In genomic region chr12:18749381-18749957, GRCh38 we compare ENCODE assay signal across 20 cellular contexts. TPM values are rescaled to one million over a fixed set of nuclear protein-coding genes. Genes with fewer than 3 reads are reported as not detected.
A peak's percentile ranks its signal among the peaks of the same experiment; 100 is the strongest.
DNase-seq lines count a peak whose midpoint lies in the region; ATAC-seq, FAIRE-seq and TF ChIP-seq lines count a peak whose summit lies in the region.
"Had no signal": no experiment of that assay in that cellular context is flagged by ENCODE, and none has a peak within 500 bp of the region (broad histone marks: within the 10 kb centered on the region; RNA-seq: fewer than 3 reads in every experiment).

No MANE protein-coding gene starts in this region.

- ATAC-seq in left cardiac atrium (no peak), HG03135 (IDR thresholded peaks at IDR 0.05; ENCODE audit: unreplicated experiment) (no peak)

- H3K23ac ChIP-seq in H1 (ENCODE audit: insufficient read length): no peak overlapping the region
- no peak overlapping the region for H3K23ac ChIP-seq in mesendoderm (ENCODE audit: low read length)

- H2BK15ac ChIP-seq in H1 (ENCODE audit: low read length) (no peak overlapping the region), mesendoderm (replicated peaks; ENCODE audit: low read depth) (no peak overlapping the region)

- H2AK5ac ChIP-seq in H1 (ENCODE audit: low read depth, low read length) (no peak overlapping the region), mesendoderm (ENCODE audit: low read length) (peak overlapping the region; percentile 86)

- H3K36me3 ChIP-seq in left ventricle myocardium inferior (no peaks in the 10 kb centered on the region), H1 (ENCODE audit: control insufficient read depth in 2 of 4, insufficient read depth in 4 of 4, low read length in 3 of 4) (no peaks in the 10 kb centered on the region), mesendoderm (ENCODE audit: control insufficient read depth, insufficient read depth, low read length) (no peaks in the 10 kb centered on the region)

- peak overlapping the region; percentile 15 for H4K91ac ChIP-seq in H1 (replicated peaks; ENCODE audit: insufficient read length, low read length)

- no peaks in the 10 kb centered on the region for H3K27me3 ChIP-seq in left ventricle myocardium inferior (ENCODE audit: low read depth)
- no peaks in the 10 kb centered on the region for H3K27me3 ChIP-seq in H1 (replicated peaks in 1 of 4; ENCODE audit: control insufficient read depth in 3 of 4, extremely low read depth in 1 of 4, insufficient read depth in 3 of 4, low read length in 3 of 4)
- H3K27me3 ChIP-seq in mesendoderm (ENCODE audit: insufficient read depth, low read length, poor library complexity): no peaks in the 10 kb centered on the region

- no peaks in the 10 kb centered on the region for H3K36me3 Mint-ChIP-seq in HFFc6 (ENCODE audit: low read depth)
- H3K36me3 Mint-ChIP-seq in activated CD4-positive, alpha-beta memory T cell treated with anti-CD3 and anti-CD28 coated beads for 36 hours: no peaks in the 10 kb centered on the region

- H3K23me2 ChIP-seq in H1 (ENCODE audit: low read depth, low read length): no peaks in the 10 kb centered on the region

- FAIRE-seq in H1 (lab: Jason Lieb, UNC): no peak

- H3K4me1 ChIP-seq in left ventricle myocardium inferior: peaks cover 68% of the 10 kb centered on the region
- H3K4me1 ChIP-seq in H1 (replicated peaks in 1 of 4; ENCODE audit: control insufficient read depth in 3 of 4, insufficient read depth in 4 of 4, low read length in 3 of 4): peaks cover 8 to 22% (median 12%) of the 10 kb centered on the region in 4 experiments
- peaks cover 31% of the 10 kb centered on the region for H3K4me1 ChIP-seq in mesendoderm (ENCODE audit: control insufficient read depth, low read depth, low read length)

- peak overlapping the region; percentile 87 for H3K27ac Mint-ChIP-seq in HFFc6
- no peak overlapping the region for H3K27ac Mint-ChIP-seq in activated CD4-positive, alpha-beta memory T cell treated with anti-CD3 and anti-CD28 coated beads for 36 hours
- H3K27ac Mint-ChIP-seq: CD4-positive, alpha-beta T cell had no signal

- H2BK120ac ChIP-seq in H1 (replicated peaks; ENCODE audit: low read depth, low read length) (no peak overlapping the region), mesendoderm (ENCODE audit: low read depth, low read length) (peak overlapping the region; percentile 49)

- intact Hi-C loops in left ventricle myocardium inferior (cut with micrococcal nuclease): no loop called here
- intact Hi-C loops in left cardiac atrium (cut with DNase I): loop anchor here in 1 of 2 donors (5.0 kb wide), 1 partner anchor 47 kb away; no protein-coding TSS in a partner anchor
- intact Hi-C loops in activated CD4-positive, alpha-beta memory T cell treated with anti-CD3 and anti-CD28 coated beads for 36 hours (cut with micrococcal nuclease): no loop called here

- peaks cover 1% of the 10 kb centered on the region; the same call in 1 of the 2 replicates for H3K27me3 Mint-ChIP-seq in HFFc6 (ENCODE audit: insufficient read depth)
- no peaks in the 10 kb centered on the region for H3K27me3 Mint-ChIP-seq in activated CD4-positive, alpha-beta memory T cell treated with anti-CD3 and anti-CD28 coated beads for 36 hours
- H3K27me3 Mint-ChIP-seq: CD4-positive, alpha-beta T cell had no signal

- CTCF ChIA-PET in H1 (lab: Charles Lee; ENCODE audit: partially characterized antibody): interaction anchor here (0.7 kb wide), 1 partner anchor 895 kb away, joined by 3 read pairs; no protein-coding TSS in a partner anchor
- CTCF ChIA-PET in activated CD4-positive, alpha-beta memory T cell treated with anti-CD3 and anti-CD28 coated beads for 36 hours (lab: Charles Lee): no interaction called here

- peaks cover 78% of the 10 kb centered on the region for H3K4me1 Mint-ChIP-seq in HFFc6 (ENCODE audit: low read depth)
- H3K4me1 Mint-ChIP-seq in activated CD4-positive, alpha-beta memory T cell treated with anti-CD3 and anti-CD28 coated beads for 36 hours (ENCODE audit: low read depth): no peaks in the 10 kb centered on the region

- TF ChIP-seq CTCF in left ventricle myocardium inferior (IDR thresholded peaks at IDR 0.05; ENCODE audit: borderline replicate concordance): no peak
- TF ChIP-seq CTCF in HFFc6 (IDR thresholded peaks at IDR 0.05): no peak
- no peak for TF ChIP-seq CTCF in H1 (IDR thresholded peaks at IDR 0.05; ENCODE audit: control extremely low read depth in 1 of 3, insufficient read depth in 1 of 3, low read depth in 1 of 3, low read length in 3 of 3)

- TF ChIP-seq RAD21 in H1 (IDR thresholded peaks at IDR 0.05 in 1 of 2, conservative IDR thresholded peaks at IDR 0.05 in 1 of 2; ENCODE audit: low read depth in 2 of 2, low read length in 2 of 2): no peak

- H3K79me2 ChIP-seq in H1 (ENCODE audit: control insufficient read depth in 1 of 2, insufficient read depth in 2 of 2, low read length in 2 of 2) (no peaks in the 10 kb centered on the region), mesendoderm (ENCODE audit: control insufficient read depth, insufficient read depth, low read length) (no peaks in the 10 kb centered on the region)

- H3K27ac ChIP-seq in left ventricle myocardium inferior (replicated peaks) (peak overlapping the region; percentile 89), H1 (ENCODE audit: low read depth, low read length) (no peak overlapping the region), mesendoderm (ENCODE audit: low read depth, low read length) (no peak overlapping the region)
- H3K27ac ChIP-seq: PC-9, SK-N-MC had no signal

- no peak for TF ChIP-seq POLR2A in H1 (IDR thresholded peaks at IDR 0.05; ENCODE audit: control extremely low read depth in 1 of 2, low read depth in 2 of 2, low read length in 2 of 2)

- H2BK5ac ChIP-seq in H1 (ENCODE audit: low read depth, low read length): no peak overlapping the region
- H2BK5ac ChIP-seq in mesendoderm (ENCODE audit: low read length): peak overlapping the region; percentile 61

- DNase-seq in left ventricle myocardium inferior (no peak), left cardiac atrium (no peak), HFFc6 (no peak), H1 (ENCODE audit: low read depth in 1 of 2, low spot score in 2 of 2) (no peak), mesendoderm (no peak), NOMO-1 (lab: John Stamatoyannopoulos, UW; ENCODE audit: unreplicated experiment in 2 of 2) (no peak)
- DNase-seq in activated CD4-positive, alpha-beta memory T cell treated with anti-CD3 and anti-CD28 coated beads for 36 hours: no peak
- DNase-seq: 8988T; CD4-positive, alpha-beta T cell; DMS79; GDM1; GOT3; Kasumi-1; NCI-H1436; NCI-H2081; NCI-H526; NK-92 treated with Interleukin-12 subunit alpha and Interleukin-12 subunit beta, amount 100 ng/mL, for 24 hours had no signal

- H3K4me3 Mint-ChIP-seq in HFFc6: no peak overlapping the region
- no peak overlapping the region for H3K4me3 Mint-ChIP-seq in activated CD4-positive, alpha-beta memory T cell treated with anti-CD3 and anti-CD28 coated beads for 36 hours
- H3K4me3 Mint-ChIP-seq: CD4-positive, alpha-beta T cell had no signal

- no peak overlapping the region for H2AFZ ChIP-seq in H1 (ENCODE audit: low read length)

- H3K56ac ChIP-seq in H1 (replicated peaks; ENCODE audit: insufficient read length, low read depth, low read length) (no peak overlapping the region), mesendoderm (ENCODE audit: low read length) (peak overlapping the region; percentile 54)

- no peaks in the 10 kb centered on the region for H3K79me1 ChIP-seq in H1 (ENCODE audit: low read depth, low read length)
- no peaks in the 10 kb centered on the region for H3K79me1 ChIP-seq in mesendoderm (ENCODE audit: low read length)

- POLR2A ChIA-PET in H1 (lab: Charles Lee; ENCODE audit: partially characterized antibody): no interaction called here
- POLR2A ChIA-PET in activated CD4-positive, alpha-beta memory T cell treated with anti-CD3 and anti-CD28 coated beads for 36 hours (lab: Charles Lee): no interaction called here

- H3K4me2 ChIP-seq in H1 (ENCODE audit: insufficient read depth in 1 of 2, low read depth in 2 of 2, low read length in 2 of 2) (no peak overlapping the region), mesendoderm (ENCODE audit: low read length) (no peak overlapping the region)
- H3K4me2 ChIP-seq: PC-9 had no signal

- H3K4ac ChIP-seq in H1 (replicated peaks; ENCODE audit: insufficient read length, low read depth, low read length): no peak overlapping the region
- H3K4ac ChIP-seq in mesendoderm (ENCODE audit: low read depth, low read length): peak overlapping the region; percentile 2

- no peak overlapping the region for H4K5ac ChIP-seq in H1 (ENCODE audit: insufficient read length, low read depth, low read length)
- H4K5ac ChIP-seq in mesendoderm (ENCODE audit: low read length): no peak overlapping the region

- WGBS in H1 (ENCODE audit: extremely low coverage in 1 of 2, insufficient coverage in 1 of 2, insufficient read length in 1 of 2, insufficient replicate concordance in 2 of 2, low coverage in 1 of 2, low lambda C conversion rate in 2 of 2, missing lambda C conversion rate in 1 of 2), 2 experiments: 83% methylated on average over 4 of the region's 4 CpGs; no CpG with 5 or more reads in 1 of the 2 experiments
- WGBS in mesendoderm (ENCODE audit: extremely low coverage, insufficient coverage, low lambda C conversion rate): no CpG with 5 or more reads among the region's 4 CpGs

- no peaks in the 10 kb centered on the region for H4K20me1 ChIP-seq in H1 (replicated peaks in 1 of 2; ENCODE audit: control insufficient read depth in 1 of 2, insufficient read depth in 2 of 2, low read length in 2 of 2)

- no peak overlapping the region for H3K14ac ChIP-seq in H1 (ENCODE audit: insufficient read length)

- H2BK20ac ChIP-seq in H1 (ENCODE audit: low read length): 0 out of 2 replicates have a peak overlapping the region, but pooled peaks have one; percentile 49

- no peak overlapping the region for H3K4me3 ChIP-seq in left ventricle myocardium inferior
- H3K4me3 ChIP-seq in H1 (ENCODE audit: extremely low read depth in 1 of 4, insufficient read depth in 2 of 4, low read depth in 3 of 4, low read length in 4 of 4): no peak overlapping the region
- H3K4me3 ChIP-seq in mesendoderm (ENCODE audit: low read length): no peak overlapping the region
- H3K4me3 ChIP-seq: PC-9, SK-N-MC had no signal

- H3K9ac ChIP-seq in H1 (replicated peaks in 1 of 4; ENCODE audit: extremely low read depth in 1 of 4, low read depth in 3 of 4, low read length in 3 of 4): no peak overlapping the region
- H3K9ac ChIP-seq in mesendoderm (ENCODE audit: low read length): no peak overlapping the region

- H3K9me3 ChIP-seq in left ventricle myocardium inferior (replicated peaks): no peaks in the 10 kb centered on the region
- H3K9me3 ChIP-seq in H1 (ENCODE audit: insufficient read depth in 2 of 2, low read depth in 1 of 2, low read length in 1 of 2): no peaks in the 10 kb centered on the region

- no peak for TF ChIP-seq EP300 in H1 (IDR thresholded peaks at IDR 0.05; ENCODE audit: borderline replicate concordance in 1 of 2, low read depth in 2 of 2, low read length in 2 of 2)

- H3K18ac ChIP-seq in H1 (ENCODE audit: extremely low read depth, low read length): no peak overlapping the region
- peak overlapping the region; percentile 56 for H3K18ac ChIP-seq in mesendoderm (ENCODE audit: low read length)

- no peak overlapping the region for H2BK12ac ChIP-seq in H1 (ENCODE audit: low read depth, low read length)

- no peaks in the 10 kb centered on the region for H3K9me3 Mint-ChIP-seq in HFFc6
- H3K9me3 Mint-ChIP-seq in activated CD4-positive, alpha-beta memory T cell treated with anti-CD3 and anti-CD28 coated beads for 36 hours: no peaks in the 10 kb centered on the region
- H3K9me3 Mint-ChIP-seq: CD4-positive, alpha-beta T cell had no signal

- no peak overlapping the region for H4K8ac ChIP-seq in H1 (ENCODE audit: extremely low read depth, insufficient read depth, low read length)
- H4K8ac ChIP-seq in mesendoderm (ENCODE audit: low read depth, low read length): no peak overlapping the region

RNA-seq across cellular contexts. Expression of gene CAPZA3, which starts 11.6 kb away (rescaled TPM):
- total RNA-seq in left ventricle myocardium inferior (not detected), left cardiac atrium (not detected)
- total RNA-seq in HFFc6 (2021; fragmentation: NEBNext Ultra II Directional; extraction: Animal tissue kit (Norgen Biotek cat#: 25700)): not detected
- not detected in 2 replicates for total RNA-seq in H1 (2021; fragmentation: NEBNext Ultra II Directional; extraction: Animal tissue kit (Norgen Biotek cat#: 25700))
- polyA plus RNA-seq in H1 (2011; rRNA removed): not detected in 2 replicates
- polyA plus RNA-seq in H1 (2011; cell fraction: cytosol; rRNA removed): not detected
- not detected for polyA plus RNA-seq in H1 (2011; cell fraction: nucleus; rRNA removed)
- polyA plus RNA-seq in H1 (2012, experiment 1 of 2): not detected in 4 replicates
- not detected for polyA plus RNA-seq in H1 (2012, experiment 2 of 2)
- polyA plus RNA-seq in H1 (2013, experiment 1 of 2): not detected
- polyA plus RNA-seq in H1 (2013, experiment 2 of 2): not detected
- not detected in 2 replicates for polyA minus RNA-seq in H1 (2011; rRNA and poly(A)+ RNA removed)
- not detected for polyA minus RNA-seq in H1 (2011; cell fraction: cytosol; rRNA and poly(A)+ RNA removed)
- polyA minus RNA-seq in H1 (2011; cell fraction: nucleus; rRNA and poly(A)+ RNA removed): not detected
- not detected for polyA plus RNA-seq in mesendoderm (2013, experiment 1 of 2)
- polyA plus RNA-seq in mesendoderm (2013, experiment 2 of 2): not detected
- not detected for total RNA-seq in activated CD4-positive, alpha-beta memory T cell treated with anti-CD3 and anti-CD28 coated beads for 36 hours
- total RNA-seq: CD4-positive, alpha-beta T cell; PC-9 had no signal

RNA-seq across cellular contexts. Expression of gene PLCZ1, which starts 11.7 kb away (rescaled TPM):
- 0.49 TPM for total RNA-seq in left ventricle myocardium inferior
- total RNA-seq in left cardiac atrium: under 1 TPM in 1 of 2 donors, not detected in 1; 0.59 TPM
- total RNA-seq in HFFc6 (2021; fragmentation: NEBNext Ultra II Directional; extraction: Animal tissue kit (Norgen Biotek cat#: 25700)): not detected
- not detected in 2 replicates for total RNA-seq in H1 (2021; fragmentation: NEBNext Ultra II Directional; extraction: Animal tissue kit (Norgen Biotek cat#: 25700))
- polyA plus RNA-seq in H1 (2011; rRNA removed): not detected in 2 replicates
- polyA plus RNA-seq in H1 (2011; cell fraction: cytosol; rRNA removed): not detected
- not detected for polyA plus RNA-seq in H1 (2011; cell fraction: nucleus; rRNA removed)
- not detected in 4 replicates for polyA plus RNA-seq in H1 (2012, experiment 1 of 2)
- polyA plus RNA-seq in H1 (2012, experiment 2 of 2): not detected
- not detected for polyA plus RNA-seq in H1 (2013, experiment 1 of 2)
- not detected for polyA plus RNA-seq in H1 (2013, experiment 2 of 2)
- not detected in 2 replicates for polyA minus RNA-seq in H1 (2011; rRNA and poly(A)+ RNA removed)
- not detected for polyA minus RNA-seq in H1 (2011; cell fraction: cytosol; rRNA and poly(A)+ RNA removed)
- polyA minus RNA-seq in H1 (2011; cell fraction: nucleus; rRNA and poly(A)+ RNA removed): not detected
- not detected for polyA plus RNA-seq in mesendoderm (2013, experiment 1 of 2)
- not detected for polyA plus RNA-seq in mesendoderm (2013, experiment 2 of 2)
- total RNA-seq in activated CD4-positive, alpha-beta memory T cell treated with anti-CD3 and anti-CD28 coated beads for 36 hours: not detected
- total RNA-seq: CD4-positive, alpha-beta T cell; PC-9 had no signal
